17 cellular contexts compared by ENCODE assay signal in the genomic region with DNA sequence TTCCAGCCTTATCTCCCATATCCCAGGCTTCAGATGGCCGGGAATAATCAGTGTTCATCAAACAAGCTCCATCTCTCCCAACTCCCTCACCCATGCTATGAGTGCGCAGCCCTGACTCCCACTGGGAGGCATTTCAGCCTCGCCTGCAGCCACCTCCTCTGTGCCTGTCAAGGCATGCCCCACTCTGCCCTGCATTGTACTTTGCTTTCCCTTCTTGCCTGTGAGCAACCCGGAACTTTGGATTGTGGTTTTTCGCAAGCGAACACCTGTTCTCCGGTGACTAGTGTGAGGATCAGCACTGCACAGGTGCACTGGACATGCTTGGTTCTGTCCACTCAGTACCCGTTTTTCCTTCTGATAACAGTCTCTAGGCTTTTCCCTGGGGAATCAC. TPM values are rescaled to one million over a fixed set of nuclear protein-coding genes. Genes with fewer than 3 reads are reported as not detected.
DNase-seq lines count a peak whose midpoint lies in the region; ATAC-seq, FAIRE-seq and TF ChIP-seq lines count a peak whose summit lies in the region.
"Had no signal": no experiment of that assay in that cellular context is flagged by ENCODE, and none has a peak within 500 bp of the region (broad histone marks: within the 10 kb centered on the region; RNA-seq: fewer than 3 reads in every experiment).

No MANE protein-coding gene starts in this region.

- H3K4me2 ChIP-seq in HepG2 (ENCODE audit: low read depth, low read length), result peak overlapping the region; percentile 55
- H3K4me2 ChIP-seq: KMS-11 had no signal

- H3K27me3 ChIP-seq in HepG2 (ENCODE audit: control insufficient read depth in 1 of 2, insufficient read depth in 2 of 2, low read length in 2 of 2), result no peaks in the 10 kb centered on the region
- H3K27me3 ChIP-seq: body of pancreas had no signal

- peak; percentile 8 for FAIRE-seq in HepG2 (lab: Jason Lieb, UNC)
- FAIRE-seq: endometrium had no signal

- no peaks in the 10 kb centered on the region for H4K20me1 ChIP-seq in HepG2 (ENCODE audit: insufficient read depth, low read length)

- H3K9ac ChIP-seq in HepG2 (ENCODE audit: insufficient read depth, low read depth, low read length), result no peak overlapping the region
- H3K9ac ChIP-seq: KMS-11 had no signal

- in situ Hi-C loops in HepG2 (cut with HindIII; ENCODE audit: extremely low pct_ligation_motif_present, low pct_unique_long_range_greater_than_20kb), result no loop called here

- TF ChIP-seq EP300 in HepG2 (IDR thresholded peaks at IDR 0.05; ENCODE audit: low read depth in 2 of 2, low read length in 2 of 2) (no peak), HepG2 (CRISPR knock-in tag; IDR thresholded peaks at IDR 0.05; ENCODE audit: borderline replicate concordance) (no peak)

- H3K4me3 ChIP-seq in HepG2 (replicated peaks in 1 of 3; ENCODE audit: insufficient read depth in 1 of 3, low read depth in 2 of 3, low read length in 3 of 3), result peak overlapping the region in 1 of 3 experiments; percentile 36; a peak in 1 of 6 replicates
- H3K4me3 ChIP-seq: body of pancreas, stomach had no signal

- CTCF ChIA-PET in HepG2 (lab: Yijun Ruan, JAX; ENCODE audit: low intra/inter-chr PET ratio, low total read pairs), result no interaction called here

- H3K9me3 ChIP-seq in HepG2 (ENCODE audit: low read length), result no peaks in the 10 kb centered on the region
- H3K9me3 ChIP-seq: body of pancreas, stomach had no signal

- peak; percentile 81 for ATAC-seq in HepG2
- ATAC-seq in GM18520 (IDR thresholded peaks at IDR 0.05; ENCODE audit: unreplicated experiment), result no peak
- ATAC-seq in HG03342 (IDR thresholded peaks at IDR 0.05; ENCODE audit: unreplicated experiment), result no peak
- ATAC-seq: body of pancreas, SK-N-SH treated with all-trans-retinoic acid at 6 μM for 48 hours had no signal

- H3K27ac ChIP-seq in HepG2 (ENCODE audit: extremely low read length, insufficient read depth, low read length), result no peak overlapping the region
- H3K27ac ChIP-seq: body of pancreas, KMS-11, stomach had no signal

- no peak for TF ChIP-seq POLR2A in HepG2 (IDR thresholded peaks at IDR 0.05; ENCODE audit: insufficient read depth in 1 of 2, low read depth in 2 of 2, low read length in 2 of 2)

- BruUV-seq in HepG2 (replicated peaks; lab: Mats Ljungman, UMichigan), result no TSS peak

- H3K79me2 ChIP-seq in HepG2 (ENCODE audit: insufficient read depth, low read length), result no peaks in the 10 kb centered on the region

- 9% methylated on average over 8 of the region's 8 CpGs for WGBS in HepG2 (ENCODE audit: low lambda C conversion rate)

- H2AFZ ChIP-seq in HepG2 (ENCODE audit: low read length), result no peak overlapping the region

- H3K4me1 ChIP-seq in HepG2 (ENCODE audit: insufficient read depth, low read length), result peaks cover 44% of the 10 kb centered on the region
- H3K4me1 ChIP-seq: body of pancreas, stomach had no signal

- no peaks in the 10 kb centered on the region for H3K36me3 ChIP-seq in HepG2 (replicated peaks in 1 of 2; ENCODE audit: control insufficient read depth in 1 of 2, insufficient read depth in 2 of 2, low read length in 2 of 2)
- H3K36me3 ChIP-seq: stomach had no signal

- no peak for TF ChIP-seq RAD21 in HepG2 (CRISPR knock-in tag; IDR thresholded peaks at IDR 0.05)

- TF ChIP-seq CTCF in HepG2 (CRISPR knock-in tag; IDR thresholded peaks at IDR 0.05), result no peak

- DNase-seq in DMS53 treated with DMSO at 0.1 percent for 48 hours (lab: John Stamatoyannopoulos, UW; ENCODE audit: unreplicated experiment) (peak; percentile 26), LoVo (ENCODE audit: low spot score) (peak; percentile 56), RPMI8226 (peak; percentile 71), HepG2 (ENCODE audit: low spot score) (no peak), superior temporal gyrus (ENCODE audit: extremely low spot score) (no peak), NOMO-1 treated with dmso at 0.1 percent for 144 hours (lab: John Stamatoyannopoulos, UW; ENCODE audit: unreplicated experiment) (no peak)
- DNase-seq: hypothalamus; NK-92 treated with Interleukin-12 subunit alpha and Interleukin-12 subunit beta, amount 100 ng/mL, for 24 hours; stomach had no signal

- POLR2A ChIA-PET in HepG2 (lab: Yijun Ruan, JAX), result interaction anchor here (1.0 kb wide), 1 partner anchor 31 kb away, joined by 5 read pairs; no protein-coding TSS in a partner anchor

- intact Hi-C loops in HepG2 (cut with micrococcal nuclease; ENCODE audit: unreplicated experiment), result no loop called here

RNA-seq across cellular contexts. Expression of gene CHST6, which starts 9.2 kb away (rescaled TPM):
- 0.32 and 0.91 TPM in 2 replicates for total RNA-seq in HepG2 (2016; rRNA removed; fragmentation: Illumina TruSeq; extraction: Trizol)
- total RNA-seq in HepG2 (2016; cell fraction: cytosol; rRNA removed; fragmentation: Illumina TruSeq; extraction: Trizol; ENCODE audit: low read depth), result 0.09 and 0.20 TPM in 2 replicates
- total RNA-seq in HepG2 (2016; cell fraction: insoluble cytoplasmic fraction; rRNA removed; fragmentation: Illumina TruSeq; extraction: Trizol), result 0.61 and 1.1 TPM in 2 replicates
- 0.28 and 0.38 TPM in 2 replicates for total RNA-seq in HepG2 (2016; cell fraction: membrane; rRNA removed; fragmentation: Illumina TruSeq; extraction: Trizol)
- total RNA-seq in HepG2 (2016; cell fraction: nucleus; rRNA removed; fragmentation: Illumina TruSeq; extraction: Trizol), result 0.71 and 1.1 TPM in 2 replicates
- 0.18 and 0.25 TPM in 2 replicates for polyA plus RNA-seq in HepG2 (2011; rRNA removed)
- polyA plus RNA-seq in HepG2 (2011; cell fraction: cytosol; rRNA removed), result 0.10 and 0.28 TPM in 2 replicates
- polyA plus RNA-seq in HepG2 (2011; cell fraction: nucleus; rRNA removed), result 0.83 and 1.0 TPM in 2 replicates
- 0.11 and 0.16 TPM in 2 replicates for polyA plus RNA-seq in HepG2 (2012)
- 0.14 and 0.16 TPM in 2 replicates for polyA plus RNA-seq in HepG2 (2016; cell fraction: cytosol; fragmentation: Illumina TruSeq; extraction: Trizol; ENCODE audit: low read depth)
- polyA plus RNA-seq in HepG2 (2016; cell fraction: insoluble cytoplasmic fraction; fragmentation: Illumina TruSeq; extraction: Trizol; ENCODE audit: low read depth), result 0.24 and 0.36 TPM in 2 replicates
- polyA plus RNA-seq in HepG2 (2016; cell fraction: membrane; fragmentation: Illumina TruSeq; extraction: Trizol; ENCODE audit: low read depth), result 0.13 and 0.16 TPM in 2 replicates
- polyA plus RNA-seq in HepG2 (2016; cell fraction: nucleus; fragmentation: Illumina TruSeq; extraction: Trizol; ENCODE audit: insufficient read depth, low read depth), result 1.00 and 1.2 TPM in 2 replicates
- 0.58 and 2.4 TPM in 2 replicates for polyA minus RNA-seq in HepG2 (2011; rRNA and poly(A)+ RNA removed; ENCODE audit: low replicate concordance)
- 0.40 and 0.62 TPM in 2 replicates for polyA minus RNA-seq in HepG2 (2011; cell fraction: cytosol; rRNA and poly(A)+ RNA removed)
- 0.13 and 0.50 TPM in 2 replicates for polyA minus RNA-seq in HepG2 (2011; cell fraction: nucleus; rRNA and poly(A)+ RNA removed)

RNA-seq across cellular contexts. Expression of gene TMEM170A, which starts 21.5 kb away (rescaled TPM):
- total RNA-seq in HepG2 (2016; rRNA removed; fragmentation: Illumina TruSeq; extraction: Trizol), result 39.7 and 44.7 TPM in 2 replicates
- total RNA-seq in HepG2 (2016; cell fraction: cytosol; rRNA removed; fragmentation: Illumina TruSeq; extraction: Trizol; ENCODE audit: low read depth), result 13.2 and 13.9 TPM in 2 replicates
- 42.1 TPM in 2 replicates for total RNA-seq in HepG2 (2016; cell fraction: insoluble cytoplasmic fraction; rRNA removed; fragmentation: Illumina TruSeq; extraction: Trizol)
- 39.0 and 42.0 TPM in 2 replicates for total RNA-seq in HepG2 (2016; cell fraction: membrane; rRNA removed; fragmentation: Illumina TruSeq; extraction: Trizol)
- total RNA-seq in HepG2 (2016; cell fraction: nucleus; rRNA removed; fragmentation: Illumina TruSeq; extraction: Trizol), result 38.1 and 40.8 TPM in 2 replicates
- 30.0 and 35.7 TPM in 2 replicates for polyA plus RNA-seq in HepG2 (2011; rRNA removed)
- polyA plus RNA-seq in HepG2 (2011; cell fraction: cytosol; rRNA removed), result 22.3 and 25.5 TPM in 2 replicates
- polyA plus RNA-seq in HepG2 (2011; cell fraction: nucleus; rRNA removed), result 15.4 and 19.7 TPM in 2 replicates
- polyA plus RNA-seq in HepG2 (2012), result 20.5 and 22.4 TPM in 2 replicates
- polyA plus RNA-seq in HepG2 (2016; cell fraction: cytosol; fragmentation: Illumina TruSeq; extraction: Trizol; ENCODE audit: low read depth), result 14.7 and 20.5 TPM in 2 replicates
- polyA plus RNA-seq in HepG2 (2016; cell fraction: insoluble cytoplasmic fraction; fragmentation: Illumina TruSeq; extraction: Trizol; ENCODE audit: low read depth), result 25.5 and 29.3 TPM in 2 replicates
- 22.1 and 26.6 TPM in 2 replicates for polyA plus RNA-seq in HepG2 (2016; cell fraction: membrane; fragmentation: Illumina TruSeq; extraction: Trizol; ENCODE audit: low read depth)
- 36.2 and 39.1 TPM in 2 replicates for polyA plus RNA-seq in HepG2 (2016; cell fraction: nucleus; fragmentation: Illumina TruSeq; extraction: Trizol; ENCODE audit: insufficient read depth, low read depth)
- polyA minus RNA-seq in HepG2 (2011; rRNA and poly(A)+ RNA removed; ENCODE audit: low replicate concordance), result 27.3 and 58.3 TPM in 2 replicates
- polyA minus RNA-seq in HepG2 (2011; cell fraction: cytosol; rRNA and poly(A)+ RNA removed), result 23.2 and 32.2 TPM in 2 replicates
- polyA minus RNA-seq in HepG2 (2011; cell fraction: nucleus; rRNA and poly(A)+ RNA removed), result 27.4 and 43.9 TPM in 2 replicates

RNA-seq across cellular contexts. Expression of gene CHST5, which starts 49.9 kb away (rescaled TPM):
- total RNA-seq in HepG2 (2016; rRNA removed; fragmentation: Illumina TruSeq; extraction: Trizol), result not detected in 2 replicates
- total RNA-seq in HepG2 (2016; cell fraction: cytosol; rRNA removed; fragmentation: Illumina TruSeq; extraction: Trizol; ENCODE audit: low read depth), result not detected in 2 replicates
- total RNA-seq in HepG2 (2016; cell fraction: insoluble cytoplasmic fraction; rRNA removed; fragmentation: Illumina TruSeq; extraction: Trizol), result not detected in 2 replicates
- not detected in 2 replicates for total RNA-seq in HepG2 (2016; cell fraction: membrane; rRNA removed; fragmentation: Illumina TruSeq; extraction: Trizol)
- not detected in 2 replicates for total RNA-seq in HepG2 (2016; cell fraction: nucleus; rRNA removed; fragmentation: Illumina TruSeq; extraction: Trizol)
- polyA plus RNA-seq in HepG2 (2011; rRNA removed), result 0.05 TPM in 1 of 2 replicates, not detected in the other
- polyA plus RNA-seq in HepG2 (2011; cell fraction: cytosol; rRNA removed), result not detected in 2 replicates
- polyA plus RNA-seq in HepG2 (2011; cell fraction: nucleus; rRNA removed), result 0.05 TPM in 1 of 2 replicates, not detected in the other
- not detected in 2 replicates for polyA plus RNA-seq in HepG2 (2012)
- not detected in 2 replicates for polyA plus RNA-seq in HepG2 (2016; cell fraction: cytosol; fragmentation: Illumina TruSeq; extraction: Trizol; ENCODE audit: low read depth)
- polyA plus RNA-seq in HepG2 (2016; cell fraction: insoluble cytoplasmic fraction; fragmentation: Illumina TruSeq; extraction: Trizol; ENCODE audit: low read depth), result not detected in 2 replicates
- polyA plus RNA-seq in HepG2 (2016; cell fraction: membrane; fragmentation: Illumina TruSeq; extraction: Trizol; ENCODE audit: low read depth), result not detected in 2 replicates
- polyA plus RNA-seq in HepG2 (2016; cell fraction: nucleus; fragmentation: Illumina TruSeq; extraction: Trizol; ENCODE audit: insufficient read depth, low read depth), result 0.57 and 1.3 TPM in 2 replicates
- polyA minus RNA-seq in HepG2 (2011; rRNA and poly(A)+ RNA removed; ENCODE audit: low replicate concordance), result 0.30 TPM in 1 of 2 replicates, not detected in the other
- not detected in 2 replicates for polyA minus RNA-seq in HepG2 (2011; cell fraction: cytosol; rRNA and poly(A)+ RNA removed)
- not detected in 2 replicates for polyA minus RNA-seq in HepG2 (2011; cell fraction: nucleus; rRNA and poly(A)+ RNA removed)
- total RNA-seq: body of pancreas, lung microvascular endothelial cell had no signal
- polyA plus RNA-seq: BJ had no signal

RNA-seq across cellular contexts. Expression of gene CFDP1, which starts 52.7 kb away (rescaled TPM):
- 153 and 198 TPM in 2 replicates for total RNA-seq in HepG2 (2016; rRNA removed; fragmentation: Illumina TruSeq; extraction: Trizol)
- total RNA-seq in HepG2 (2016; cell fraction: cytosol; rRNA removed; fragmentation: Illumina TruSeq; extraction: Trizol; ENCODE audit: low read depth), result 62.1 and 75.2 TPM in 2 replicates
- 158 and 200 TPM in 2 replicates for total RNA-seq in HepG2 (2016; cell fraction: insoluble cytoplasmic fraction; rRNA removed; fragmentation: Illumina TruSeq; extraction: Trizol)
- total RNA-seq in HepG2 (2016; cell fraction: membrane; rRNA removed; fragmentation: Illumina TruSeq; extraction: Trizol), result 94.4 and 95.7 TPM in 2 replicates
- 114 and 122 TPM in 2 replicates for total RNA-seq in HepG2 (2016; cell fraction: nucleus; rRNA removed; fragmentation: Illumina TruSeq; extraction: Trizol)
- polyA plus RNA-seq in HepG2 (2011; rRNA removed), result 59.8 and 78.6 TPM in 2 replicates
- 47.6 and 66.3 TPM in 2 replicates for polyA plus RNA-seq in HepG2 (2011; cell fraction: cytosol; rRNA removed)
- 20.8 and 33.7 TPM in 2 replicates for polyA plus RNA-seq in HepG2 (2011; cell fraction: nucleus; rRNA removed)
- polyA plus RNA-seq in HepG2 (2012), result 118 and 187 TPM in 2 replicates
- 54.9 and 57.9 TPM in 2 replicates for polyA plus RNA-seq in HepG2 (2016; cell fraction: cytosol; fragmentation: Illumina TruSeq; extraction: Trizol; ENCODE audit: low read depth)
- 250 and 275 TPM in 2 replicates for polyA plus RNA-seq in HepG2 (2016; cell fraction: insoluble cytoplasmic fraction; fragmentation: Illumina TruSeq; extraction: Trizol; ENCODE audit: low read depth)
- 82.6 and 88.7 TPM in 2 replicates for polyA plus RNA-seq in HepG2 (2016; cell fraction: membrane; fragmentation: Illumina TruSeq; extraction: Trizol; ENCODE audit: low read depth)
- polyA plus RNA-seq in HepG2 (2016; cell fraction: nucleus; fragmentation: Illumina TruSeq; extraction: Trizol; ENCODE audit: insufficient read depth, low read depth), result 118 and 119 TPM in 2 replicates
- polyA minus RNA-seq in HepG2 (2011; rRNA and poly(A)+ RNA removed; ENCODE audit: low replicate concordance), result 11.4 and 17.2 TPM in 2 replicates
- polyA minus RNA-seq in HepG2 (2011; cell fraction: cytosol; rRNA and poly(A)+ RNA removed), result 30.3 and 32.7 TPM in 2 replicates
- 95.4 and 106 TPM in 2 replicates for polyA minus RNA-seq in HepG2 (2011; cell fraction: nucleus; rRNA and poly(A)+ RNA removed)

Comparison
In these comparisons a context has a peak if more than half of its experiments do, and no peak if none do; other contexts are left out.
1. DNase-seq: peak in DMS53 treated with DMSO at 0.1 percent for 48 hours (single experiment), LoVo (single experiment) and RPMI8226 (single experiment); none in HepG2 (single experiment), superior temporal gyrus (single experiment) and NOMO-1 treated with dmso at 0.1 percent for 144 hours (single experiment).